Comparison of ENCODE assay signal across 11 cellular contexts in genomic region chr19:13092608-13093260, GRCh38. TPM values are rescaled to one million over a fixed set of nuclear protein-coding genes. Genes with fewer than 3 reads are reported as not detected.
DNase-seq lines count a peak whose midpoint lies in the region; ATAC-seq and TF ChIP-seq lines count a peak whose summit lies in the region.
"Had no signal": no experiment of that assay in that cellular context is flagged by ENCODE, and none has a peak within 500 bp of the region (broad histone marks: within the 10 kb centered on the region; RNA-seq: fewer than 3 reads in every experiment).

No MANE protein-coding gene starts in this region.

- peak overlapping the region; percentile 49 to 61 for H3K27ac ChIP-seq in liver (ENCODE audit: low read depth in 1 of 2, low read length in 2 of 2)

- TF ChIP-seq CTCF in liver (IDR thresholded peaks at IDR 0.05; ENCODE audit: low read depth, low read length, missing input control): no peak
- no peak for TF ChIP-seq CTCF in GM13977 (IDR thresholded peaks at IDR 0.05; ENCODE audit: extremely low read depth, insufficient read depth, missing control alignments)

- ATAC-seq in HG03039 (IDR thresholded peaks at IDR 0.05; ENCODE audit: unreplicated experiment): no peak

- no peak overlapping the region for H3K4me3 ChIP-seq in liver (ENCODE audit: low read depth in 1 of 3, low read length in 3 of 3)

- H3K27me3 ChIP-seq in liver (ENCODE audit: control insufficient read depth in 4 of 4, insufficient read depth in 4 of 4, low read length in 3 of 4): no peaks in the 10 kb centered on the region

- peaks cover 0 to 6% (median 2%) of the 10 kb centered on the region in 4 donors for H3K36me3 ChIP-seq in liver (ENCODE audit: control insufficient read depth in 4 of 4, insufficient read depth in 3 of 4, low read depth in 1 of 4, low read length in 3 of 4)

- H3K9ac ChIP-seq in liver (ENCODE audit: low read depth in 1 of 2, low read length in 2 of 2): no peak overlapping the region

- in situ Hi-C loops in GM13977 (cut with MboI; ENCODE audit: low pct_unique_long_range_greater_than_20kb, low sequenced_read_pairs, unreplicated experiment): loop anchor here (5.0 kb wide), 1 partner anchor 115 kb away; no protein-coding TSS in a partner anchor

- H3K4me1 ChIP-seq in liver (ENCODE audit: control insufficient read depth in 4 of 4, insufficient read depth in 4 of 4, low read length in 3 of 4): peaks cover 15 to 47% (median 28%) of the 10 kb centered on the region in 4 donors

- peak; percentile 62 for DNase-seq in HK-2 (ENCODE audit: unreplicated experiment)
- DNase-seq in astrocyte of the hippocampus (ENCODE audit: low read depth, low spot score): peak; percentile 66
- DNase-seq in superior temporal gyrus (ENCODE audit: extremely low spot score): peak; percentile 16
- no peak for DNase-seq in cerebellum (ENCODE audit: low spot score)
- DNase-seq in GM13977 (ENCODE audit: low spot score): no peak
- no peak for DNase-seq in dermis blood vessel endothelial cell
- DNase-seq: activated naive CD4-positive, alpha-beta T cell treated with anti-CD3 and anti-CD28 coated beads, Interleukin-2, amount 50 U/mL, for 16 hours; midbrain; NCI-H82 had no signal

- TF ChIP-seq RAD21 in liver (IDR thresholded peaks at IDR 0.05): no peak

- 67% methylated on average over 14 of the region's 14 CpGs for WGBS in liver

- no peaks in the 10 kb centered on the region for H3K9me3 ChIP-seq in liver (ENCODE audit: control insufficient read depth in 4 of 4, low read length in 3 of 4)

TF ChIP-seq in liver, 16 proteins besides CTCF, POLR2A, EP300 and RAD21:
- TF ChIP-seq HNF4A (conservative IDR thresholded peaks at IDR 0.05): peak; percentile 15 to 27
- TF ChIP-seq ATF3 (IDR thresholded peaks at IDR 0.05): no peak
TF ChIP-seq in liver: peak in this region for 1.

RNA-seq across cellular contexts. Expression of gene LYL1, which starts 9.9 kb away (rescaled TPM):
- total RNA-seq in liver: 10 to 100 TPM in 1 of 2 donors, 1 to 10 TPM in 1; 2.0 to 69.7 TPM
- polyA plus RNA-seq in liver: 1 to 10 TPM in 1 of 2 donors, under 1 TPM in 1; 0.35 to 2.6 TPM
- 3.1 TPM for total RNA-seq in cerebellum
- total RNA-seq in dermis blood vessel endothelial cell: 51.8 and 55.0 TPM in 2 replicates

RNA-seq across cellular contexts. Expression of gene TRMT1, which starts 23.8 kb away (rescaled TPM):
- total RNA-seq in liver: 10 to 100 TPM in 1 of 2 donors, 1 to 10 TPM in 1; 8.3 to 15.6 TPM
- 10 to 100 TPM in 1 of 2 donors, 1 to 10 TPM in 1; 9.8 to 13.7 TPM for polyA plus RNA-seq in liver
- total RNA-seq in cerebellum: 14.1 TPM
- 44.7 and 47.0 TPM in 2 replicates for total RNA-seq in dermis blood vessel endothelial cell

RNA-seq across cellular contexts. Expression of gene NACC1, which starts 25.3 kb away (rescaled TPM):
- 10 to 100 TPM; 16.7 to 18.7 TPM for total RNA-seq in liver
- polyA plus RNA-seq in liver: 10 to 100 TPM in 1 of 2 donors, under 1 TPM in 1; 0.86 to 24.7 TPM
- total RNA-seq in cerebellum: 10.5 TPM
- total RNA-seq in dermis blood vessel endothelial cell: 35.9 and 136 TPM in 2 replicates

RNA-seq across cellular contexts. Expression of gene STX10, which starts 57.4 kb away (rescaled TPM):
- total RNA-seq in liver: 10 to 100 TPM; 15.7 to 23.3 TPM
- 10 to 100 TPM; 19.2 to 32.7 TPM for polyA plus RNA-seq in liver
- total RNA-seq in cerebellum: 19.7 TPM
- total RNA-seq in dermis blood vessel endothelial cell: 69.9 and 84.6 TPM in 2 replicates

RNA-seq across cellular contexts. Expression of gene IER2, which starts 57.5 kb away (rescaled TPM):
- total RNA-seq in liver (10 to 100 TPM; 11.4 to 20.3 TPM), cerebellum (10.3 TPM), dermis blood vessel endothelial cell (25.5 and 30.8 TPM in 2 replicates)
- 10 to 100 TPM; 23.6 to 38.9 TPM for polyA plus RNA-seq in liver

Comparison
In these comparisons a context has a peak if more than half of its experiments do, and no peak if none do; other contexts are left out.
1. DNase-seq: peak in HK-2 (single experiment), astrocyte of the hippocampus (single experiment) and superior temporal gyrus (single experiment); none in cerebellum (single experiment), GM13977 (single experiment) and dermis blood vessel endothelial cell (single experiment).